Comparison of ENCODE assay signal across 22 cellular contexts in genomic region chr11:112809429-112809828, GRCh38.
"Had no signal": no experiment of that assay in that cellular context is flagged by ENCODE, and none has a peak within 500 bp of the region (broad histone marks: within the 10 kb centered on the region; RNA-seq: fewer than 3 reads in every experiment).

No MANE protein-coding gene starts in this region.

- ATAC-seq: foreskin keratinocyte; heart right ventricle; left colon; left ventricle myocardium superior; sciatic nerve; stimulated activated naive B cell treated with anti-CD40 and anti-IgM and Interleukin-4, amounts not matched to agents 10 μg/mL and 1 μg/mL and 100 μg/mL, for 72 hours had no signal

- DNase-seq: central memory CD4-positive, alpha-beta T cell; dorsolateral prefrontal cortex; effector CD4-positive, alpha-beta T cell; foreskin keratinocyte; glutamatergic neuron; heart right ventricle; hippocampal formation; kidney glomerular epithelial cell; left ventricle myocardium superior; lower lobe of right lung; naive B cell; stimulated activated CD4-positive, alpha-beta T cell treated with anti-CD3 and anti-CD28 coated beads, Interleukin-2, amount 100 ng/mL, for 24 hours; stimulated activated naive B cell treated with anti-CD40 and anti-IgM and Interleukin-4, amounts not matched to agents 10 μg/mL and 1 μg/mL and 100 μg/mL, for 72 hours; stimulated activated naive CD8-positive, alpha-beta T cell treated with anti-CD3 and anti-CD28 coated beads, Interleukin-15, amount 100 ng/mL, for 72 hours; substantia nigra; testis; tibial artery; upper lobe of left lung had no signal

- H3K27me3 ChIP-seq: dorsolateral prefrontal cortex, foreskin keratinocyte, heart right ventricle, right atrium auricular region, testis, tibial artery, upper lobe of left lung had no signal

- H3K36me3 ChIP-seq: heart right ventricle, lower lobe of right lung, right atrium auricular region, tibial artery, upper lobe of left lung had no signal

- H3K9me3 ChIP-seq: lower lobe of right lung, right atrium auricular region, testis, tibial artery, upper lobe of left lung had no signal

- H3K4me1 ChIP-seq: foreskin keratinocyte, lower lobe of right lung, parathyroid adenoma, testis, tibial artery, upper lobe of left lung had no signal

- H3K27ac ChIP-seq: dorsolateral prefrontal cortex, foreskin keratinocyte, heart right ventricle, lower lobe of right lung, parathyroid adenoma, right atrium auricular region, testis, tibial artery, upper lobe of left lung had no signal

- H3K9ac ChIP-seq: parathyroid adenoma had no signal

- H3K4me3 ChIP-seq: dorsolateral prefrontal cortex, heart right ventricle, lower lobe of right lung, right atrium auricular region, testis, tibial artery, upper lobe of left lung had no signal
